Comparison of ENCODE assay signal across 29 cellular contexts in the genomic region with DNA sequence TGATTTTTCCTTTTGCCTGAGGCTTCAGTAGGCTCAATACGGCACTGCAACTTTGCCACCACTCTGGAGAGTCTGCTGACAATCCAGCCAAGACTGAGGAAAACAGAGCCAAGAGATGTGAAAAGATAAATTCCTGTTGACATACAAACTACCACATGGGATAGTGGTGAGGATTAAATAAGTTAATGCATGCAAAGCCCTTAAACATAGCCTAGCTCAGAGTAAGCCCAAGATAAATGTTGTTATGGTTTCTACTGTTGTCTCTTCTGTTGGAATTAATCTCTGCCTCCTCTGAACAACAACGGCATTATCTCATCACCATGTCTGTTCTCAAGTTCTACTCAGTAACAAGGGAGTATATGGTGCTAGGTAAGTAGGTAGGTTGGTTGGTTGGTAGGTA.
"Had no signal": no experiment of that assay in that cellular context is flagged by ENCODE, and none has a peak within 500 bp of the region (broad histone marks: within the 10 kb centered on the region; RNA-seq: fewer than 3 reads in every experiment).

No MANE protein-coding gene starts in this region.

- H3K9me3 Mint-ChIP-seq: activated CD8-positive, alpha-beta T cell treated with anti-CD3 and anti-CD28 coated beads for 36 hours; activated naive CD4-positive, alpha-beta T cell treated with anti-CD3 and anti-CD28 coated beads, Interleukin-2, amount 50 U/mL, for 24 hours; activated T-helper 17 cell treated with anti-CD3 and anti-CD28 coated beads, Interleukin-2, amount 50 U/mL, for 72 hours had no signal

- ATAC-seq: activated CD4-positive, CD25-positive, alpha-beta regulatory T cell treated with anti-CD3 and anti-CD28 coated beads, Interleukin-2, amount 50 U/mL, for 24 hours; activated CD8-positive, alpha-beta T cell treated with anti-CD3 and anti-CD28 coated beads for 36 hours; activated naive CD8-positive, alpha-beta T cell treated with anti-CD3 and anti-CD28 coated beads, Interleukin-2, amount 50 U/mL, for 24 hours; activated T-cell treated with anti-CD3 and anti-CD28 coated beads, Interleukin-2, amount 50 U/mL, for 4 hours; activated T-helper 17 cell treated with anti-CD3 and anti-CD28 coated beads, Interleukin-2, amount 50 U/mL, for 72 hours; body of pancreas; gastroesophageal sphincter; heart right ventricle had no signal

- H3K36me3 ChIP-seq: adrenal gland, esophagus squamous epithelium, gastroesophageal sphincter, heart right ventricle had no signal

- H3K4me3 ChIP-seq: adrenal gland, body of pancreas, esophagus squamous epithelium, gastroesophageal sphincter, heart right ventricle had no signal

- H3K27ac ChIP-seq: adrenal gland, body of pancreas, epithelial cell of prostate, esophagus squamous epithelium, gastroesophageal sphincter, heart right ventricle had no signal

- H3K36me3 Mint-ChIP-seq: activated naive CD4-positive, alpha-beta T cell treated with anti-CD3 and anti-CD28 coated beads, Interleukin-2, amount 50 U/mL, for 24 hours; activated naive CD8-positive, alpha-beta T cell treated with anti-CD3 and anti-CD28 coated beads for 36 hours had no signal

- H3K27me3 ChIP-seq: adrenal gland, body of pancreas, esophagus squamous epithelium, gastroesophageal sphincter, heart right ventricle had no signal

- H3K9me3 ChIP-seq: adrenal gland, body of pancreas, esophagus squamous epithelium, gastroesophageal sphincter had no signal

- H3K4me3 Mint-ChIP-seq: activated B cell treated with CpG ODN at 0.5 μM for 24 hours; activated CD8-positive, alpha-beta T cell treated with anti-CD3 and anti-CD28 coated beads for 36 hours; activated naive CD4-positive, alpha-beta T cell treated with anti-CD3 and anti-CD28 coated beads for 36 hours; activated naive CD4-positive, alpha-beta T cell treated with anti-CD3 and anti-CD28 coated beads, Interleukin-2, amount 50 U/mL, for 24 hours; activated naive CD8-positive, alpha-beta T cell treated with anti-CD3 and anti-CD28 coated beads for 36 hours; activated naive CD8-positive, alpha-beta T cell treated with anti-CD3 and anti-CD28 coated beads, Interleukin-2, amount 50 U/mL, for 24 hours; activated T-cell treated with anti-CD3 and anti-CD28 coated beads, Interleukin-2, amount 50 U/mL, for 4 hours; activated T-helper 17 cell treated with anti-CD3 and anti-CD28 coated beads, Interleukin-2, amount 50 U/mL, for 72 hours had no signal

- H3K27me3 Mint-ChIP-seq: activated naive CD8-positive, alpha-beta T cell treated with anti-CD3 and anti-CD28 coated beads for 36 hours had no signal

- H3K27ac Mint-ChIP-seq: activated B cell treated with CpG ODN at 0.5 μM for 24 hours; activated CD8-positive, alpha-beta T cell treated with anti-CD3 and anti-CD28 coated beads for 36 hours; activated naive CD4-positive, alpha-beta T cell treated with anti-CD3 and anti-CD28 coated beads for 36 hours; activated naive CD4-positive, alpha-beta T cell treated with anti-CD3 and anti-CD28 coated beads, Interleukin-2, amount 50 U/mL, for 24 hours; activated naive CD8-positive, alpha-beta T cell treated with anti-CD3 and anti-CD28 coated beads for 36 hours; activated naive CD8-positive, alpha-beta T cell treated with anti-CD3 and anti-CD28 coated beads, Interleukin-2, amount 50 U/mL, for 24 hours; activated T-helper 17 cell treated with anti-CD3 and anti-CD28 coated beads, Interleukin-2, amount 50 U/mL, for 72 hours had no signal

- H3K4me1 Mint-ChIP-seq: activated B cell treated with CpG ODN at 0.5 μM for 24 hours; activated naive CD4-positive, alpha-beta T cell treated with anti-CD3 and anti-CD28 coated beads, Interleukin-2, amount 50 U/mL, for 24 hours; activated naive CD8-positive, alpha-beta T cell treated with anti-CD3 and anti-CD28 coated beads for 36 hours; activated naive CD8-positive, alpha-beta T cell treated with anti-CD3 and anti-CD28 coated beads, Interleukin-2, amount 50 U/mL, for 24 hours; activated T-helper 17 cell treated with anti-CD3 and anti-CD28 coated beads, Interleukin-2, amount 50 U/mL, for 72 hours had no signal

- DNase-seq: activated B cell treated with CpG ODN at 0.5 μM for 24 hours; activated CD4-positive, alpha-beta T cell treated with anti-CD3 and anti-CD28 coated beads for 48 hours; activated CD4-positive, alpha-beta T cell treated with anti-CD3 and anti-CD28 coated beads, Interleukin-2, amount 50 U/mL, for 1 hour; activated CD4-positive, alpha-beta T cell treated with anti-CD3 and anti-CD28 coated beads, Interleukin-2, amount 50 U/mL, for 48 hours; activated CD8-positive, alpha-beta memory T cell treated with anti-CD3 and anti-CD28 coated beads for 24 hours; activated CD8-positive, alpha-beta T cell treated with anti-CD3 and anti-CD28 coated beads for 36 hours; activated effector memory CD4-positive, alpha-beta T cell treated with Interleukin-2 at 50 U/mL for 16 hours; activated gamma-delta T cell treated with Interleukin-2 at 50 U/mL for 16 hours; activated naive CD4-positive, alpha-beta T cell treated with anti-CD3 and anti-CD28 coated beads for 36 hours; activated naive CD8-positive, alpha-beta T cell treated with anti-CD3 and anti-CD28 coated beads for 36 hours; activated naive CD8-positive, alpha-beta T cell treated with anti-CD3 and anti-CD28 coated beads, Interleukin-2, amount 50 U/mL, for 24 hours; activated T-cell treated with anti-CD3 and anti-CD28 coated beads, Interleukin-2, amount 50 U/mL, for 4 hours; adrenal gland; amygdala; aorta; body of pancreas; caudate nucleus; cortex of kidney; dermis blood vessel endothelial cell; effector CD8-positive, alpha-beta T cell; esophagus squamous epithelium; foreskin melanocyte; heart right ventricle; T-helper 2 cell had no signal

- H3K4me1 ChIP-seq: body of pancreas had no signal
